ENCODE assay signal across 9 cellular contexts in the genomic region with DNA sequence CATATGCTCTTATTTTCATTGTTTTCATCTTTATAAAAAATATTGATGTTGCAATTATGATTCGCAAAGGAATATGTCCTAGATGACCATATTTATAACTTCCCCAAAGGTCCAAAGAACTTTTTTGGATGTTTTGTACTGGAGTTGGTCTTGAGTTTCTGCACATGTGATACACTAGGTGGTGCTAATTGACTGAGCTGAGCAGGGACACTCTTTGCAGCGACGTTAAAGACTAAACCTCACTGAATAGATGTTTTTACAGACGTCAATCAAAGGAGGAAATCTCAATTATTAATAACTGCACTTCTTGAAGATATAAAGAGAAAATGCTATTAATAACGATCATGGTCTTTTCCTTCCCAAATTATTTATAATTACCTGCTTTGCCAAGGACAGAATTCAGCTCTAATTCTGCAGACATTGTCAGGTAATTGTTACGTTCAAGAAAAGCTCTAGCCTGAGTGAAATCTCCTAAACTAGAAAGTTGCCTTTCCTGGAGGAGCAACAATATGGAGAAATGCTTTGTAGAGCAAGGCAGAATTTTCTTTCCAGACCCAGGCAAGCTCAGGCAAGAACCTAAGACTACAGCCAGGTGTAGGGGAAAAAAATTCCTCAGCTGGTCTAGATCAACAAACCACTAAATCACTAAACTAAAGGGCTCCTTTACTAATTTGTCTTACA.
A peak's percentile ranks its signal among the peaks of the same experiment; 100 is the strongest.
DNase-seq lines count a peak whose midpoint lies in the region; ATAC-seq and TF ChIP-seq lines count a peak whose summit lies in the region.
"Had no signal": no experiment of that assay in that cellular context is flagged by ENCODE, and none has a peak within 500 bp of the region (broad histone marks: within the 10 kb centered on the region; RNA-seq: fewer than 3 reads in every experiment).

No MANE protein-coding gene starts in this region.

- ATAC-seq in activated T-cell treated with anti-CD3 and anti-CD28 coated beads, Interleukin-2, amount 50 U/mL, for 72 hours (replicated peaks in 1 of 2), result peak; percentile 41 to 53
- ATAC-seq in activated B cell treated with CpG ODN at 0.5 μM for 24 hours (ENCODE audit: low read depth) (peak; percentile 56), GM18517 (IDR thresholded peaks at IDR 0.05; ENCODE audit: unreplicated experiment) (no peak)

- no peaks in the 10 kb centered on the region for H3K79me2 ChIP-seq in Karpas-422 (ENCODE audit: low read length)

- no peak overlapping the region for H3K9ac ChIP-seq in Karpas-422 (ENCODE audit: low read length)

- DNase-seq in activated T-cell treated with anti-CD3 and anti-CD28 coated beads, Interleukin-2, amount 50 U/mL, for 72 hours, result no peak
- DNase-seq in activated T-cell treated with anti-CD3 and anti-CD28 coated beads, Interleukin-2, amount 50 U/mL, for 24 hours, result no peak
- DNase-seq in Karpas-422 (peak; percentile 59), activated B cell treated with CpG ODN at 0.5 μM for 24 hours (no peak), kidney glomerular epithelial cell (lab: John Stamatoyannopoulos, UW) (peak; percentile 60), amygdala (lab: John Stamatoyannopoulos, UW) (no peak)
- no peak for DNase-seq in stimulated activated CD4-positive, alpha-beta T cell treated with anti-CD3 and anti-CD28 coated beads, Interleukin-15, amount 100 ng/mL, for 24 hours

- H3K4me3 Mint-ChIP-seq in activated T-cell treated with anti-CD3 and anti-CD28 coated beads, Interleukin-2, amount 50 U/mL, for 72 hours, result no peak overlapping the region
- no peak overlapping the region for H3K4me3 Mint-ChIP-seq in activated T-cell treated with anti-CD3 and anti-CD28 coated beads, Interleukin-2, amount 50 U/mL, for 24 hours
- no peak overlapping the region for H3K4me3 Mint-ChIP-seq in activated B cell treated with CpG ODN at 0.5 μM for 24 hours
- H3K4me3 Mint-ChIP-seq: central memory CD8-positive, alpha-beta T cell had no signal

- H3K27ac ChIP-seq in Karpas-422 (ENCODE audit: low read length), result no peak overlapping the region

- H4K20me1 ChIP-seq in Karpas-422 (ENCODE audit: insufficient read depth, low read depth, low read length), result no peaks in the 10 kb centered on the region

- no peaks in the 10 kb centered on the region for H3K9me2 ChIP-seq in Karpas-422 (replicated peaks; ENCODE audit: insufficient read depth, low read length)

- no peak overlapping the region for H3K4me3 ChIP-seq in Karpas-422 (ENCODE audit: low read length)

- intact Hi-C loops in activated B cell treated with CpG ODN at 0.5 μM for 24 hours (cut with micrococcal nuclease), result loop anchor here (1.0 to 5.0 kb wide), 6 partner anchors 170 to 1104 kb away; a partner anchor contains a TSS

- no peaks in the 10 kb centered on the region for H3K9me3 ChIP-seq in Karpas-422 (ENCODE audit: low read length)

- peaks cover 5% of the 10 kb centered on the region for H3K4me1 Mint-ChIP-seq in activated T-cell treated with anti-CD3 and anti-CD28 coated beads, Interleukin-2, amount 50 U/mL, for 72 hours (ENCODE audit: low read depth)
- no peaks in the 10 kb centered on the region for H3K4me1 Mint-ChIP-seq in activated T-cell treated with anti-CD3 and anti-CD28 coated beads, Interleukin-2, amount 50 U/mL, for 24 hours (ENCODE audit: low read depth)
- no peaks in the 10 kb centered on the region for H3K4me1 Mint-ChIP-seq in activated B cell treated with CpG ODN at 0.5 μM for 24 hours
- H3K4me1 Mint-ChIP-seq: central memory CD8-positive, alpha-beta T cell had no signal

- CTCF ChIA-PET in activated B cell treated with CpG ODN at 0.5 μM for 24 hours (lab: Charles Lee), result interaction anchor here (0.7 to 1.9 kb wide), 8 partner anchors 25 to 693 kb away, joined by 3 to 16 read pairs (median 4); no protein-coding TSS in a partner anchor

- no peak overlapping the region for H3K27ac Mint-ChIP-seq in activated T-cell treated with anti-CD3 and anti-CD28 coated beads, Interleukin-2, amount 50 U/mL, for 72 hours
- H3K27ac Mint-ChIP-seq in activated T-cell treated with anti-CD3 and anti-CD28 coated beads, Interleukin-2, amount 50 U/mL, for 24 hours, result no peak overlapping the region
- H3K27ac Mint-ChIP-seq in activated B cell treated with CpG ODN at 0.5 μM for 24 hours, result no peak overlapping the region

- H3K36me3 ChIP-seq in Karpas-422 (ENCODE audit: insufficient read depth, low read length), result no peaks in the 10 kb centered on the region

- no peak for TF ChIP-seq CTCF in activated B cell treated with CpG ODN at 0.5 μM for 24 hours (IDR thresholded peaks at IDR 0.05)

- no peaks in the 10 kb centered on the region for H3K36me3 Mint-ChIP-seq in activated T-cell treated with anti-CD3 and anti-CD28 coated beads, Interleukin-2, amount 50 U/mL, for 72 hours (ENCODE audit: insufficient read depth in 2 of 2)
- no peaks in the 10 kb centered on the region for H3K36me3 Mint-ChIP-seq in activated T-cell treated with anti-CD3 and anti-CD28 coated beads, Interleukin-2, amount 50 U/mL, for 24 hours (ENCODE audit: low read depth)
- H3K36me3 Mint-ChIP-seq in activated B cell treated with CpG ODN at 0.5 μM for 24 hours (ENCODE audit: low read depth), result no peaks in the 10 kb centered on the region

- H2AFZ ChIP-seq in Karpas-422 (ENCODE audit: low read length), result no peak overlapping the region

- H3K27me3 Mint-ChIP-seq in activated T-cell treated with anti-CD3 and anti-CD28 coated beads, Interleukin-2, amount 50 U/mL, for 72 hours (ENCODE audit: low read depth), result peaks cover 28% of the 10 kb centered on the region
- H3K27me3 Mint-ChIP-seq in activated T-cell treated with anti-CD3 and anti-CD28 coated beads, Interleukin-2, amount 50 U/mL, for 24 hours, result peaks cover 37% of the 10 kb centered on the region
- H3K27me3 Mint-ChIP-seq in activated B cell treated with CpG ODN at 0.5 μM for 24 hours, result peaks cover 8% of the 10 kb centered on the region

- POLR2A ChIA-PET in activated B cell treated with CpG ODN at 0.5 μM for 24 hours (lab: Charles Lee), result no interaction called here

- no peaks in the 10 kb centered on the region for H3K4me1 ChIP-seq in Karpas-422 (ENCODE audit: low read length)

- no peaks in the 10 kb centered on the region for H3K9me3 Mint-ChIP-seq in activated T-cell treated with anti-CD3 and anti-CD28 coated beads, Interleukin-2, amount 50 U/mL, for 72 hours
- H3K9me3 Mint-ChIP-seq in activated T-cell treated with anti-CD3 and anti-CD28 coated beads, Interleukin-2, amount 50 U/mL, for 24 hours, result no peaks in the 10 kb centered on the region
- no peaks in the 10 kb centered on the region for H3K9me3 Mint-ChIP-seq in activated B cell treated with CpG ODN at 0.5 μM for 24 hours
- H3K9me3 Mint-ChIP-seq: central memory CD8-positive, alpha-beta T cell had no signal

- no peaks in the 10 kb centered on the region for H3K27me3 ChIP-seq in Karpas-422 (ENCODE audit: low read length)

- H3K4me2 ChIP-seq in Karpas-422 (ENCODE audit: low read depth, low read length, poor library complexity, severe bottlenecking), result no peak overlapping the region

Comparison
In these comparisons a context has a peak if more than half of its experiments do, and no peak if none do; other contexts are left out.
1. DNase-seq: peak in Karpas-422 (single experiment) and kidney glomerular epithelial cell (single experiment); none in activated T-cell treated with anti-CD3 and anti-CD28 coated beads, Interleukin-2, amount 50 U/mL, for 72 hours (0 of 2), activated T-cell treated with anti-CD3 and anti-CD28 coated beads, Interleukin-2, amount 50 U/mL, for 24 hours (single experiment), activated B cell treated with CpG ODN at 0.5 μM for 24 hours (single experiment), amygdala (0 of 56) and stimulated activated CD4-positive, alpha-beta T cell treated with anti-CD3 and anti-CD28 coated beads, Interleukin-15, amount 100 ng/mL, for 24 hours (single experiment).